In the genomic region with DNA sequence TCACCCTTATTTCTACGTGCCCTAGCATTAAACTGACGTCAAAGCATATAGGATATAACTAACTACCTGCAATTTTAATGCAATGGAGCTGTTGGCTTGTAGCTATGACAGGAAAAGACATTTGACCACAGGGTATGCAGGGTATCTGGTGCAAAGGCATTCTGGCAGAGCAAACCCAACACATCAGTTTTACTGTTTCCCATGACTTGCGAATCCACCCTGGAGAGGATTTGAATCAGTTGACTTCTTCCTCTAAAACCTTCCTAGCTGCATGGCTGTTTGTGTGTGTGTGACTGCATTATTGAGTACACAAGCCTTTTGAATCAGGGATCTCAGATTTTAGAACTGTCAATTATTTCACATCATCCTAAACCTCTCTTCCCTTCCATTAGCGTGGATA, we compare ENCODE assay signal across 21 cellular contexts. TPM values are rescaled to one million over a fixed set of nuclear protein-coding genes. Genes with fewer than 3 reads are reported as not detected.
DNase-seq lines count a peak whose midpoint lies in the region; ATAC-seq and TF ChIP-seq lines count a peak whose summit lies in the region.
"Had no signal": no experiment of that assay in that cellular context is flagged by ENCODE, and none has a peak within 500 bp of the region (broad histone marks: within the 10 kb centered on the region; RNA-seq: fewer than 3 reads in every experiment).

No MANE protein-coding gene starts in this region.

- peak overlapping the region; percentile 3 for H3K27ac Mint-ChIP-seq in activated T-helper 2 cell treated with anti-CD3 and anti-CD28 coated beads, Interferon-gamma antibody, Interleukin-2, Interleukin-4, amounts not matched to agents 10 μg/mL and 5 μg/mL and 100 μg/mL, durations not matched to agents 14 hours and 24 hours and 36 hours
- no peak overlapping the region for H3K27ac Mint-ChIP-seq in type B pancreatic cell
- H3K27ac Mint-ChIP-seq: activated naive CD8-positive, alpha-beta T cell treated with anti-CD3 and anti-CD28 coated beads, Interleukin-2, amount 10 ng/mL, durations not matched to agents 7 days and 5 days; activated T-helper 1 cell treated with anti-CD3 and anti-CD28 coated beads, Interleukin-12 subunit alpha, Interleukin-12 subunit beta, Interleukin-2, Interleukin-4 antibody, amounts not matched to agents 30 ng/mL and 10 ng/mL and 1 ng/mL, durations not matched to agents 14 hours and 24 hours and 36 hours; stimulated activated effector memory CD8-positive, alpha-beta T cell treated with anti-CD3 and anti-CD28 coated beads, Interleukin-12 subunit alpha, Interleukin-12 subunit beta, amount 100 ng/mL, for 72 hours had no signal

- H3F3A ChIP-seq in GM23248 (ENCODE audit: insufficient read depth) = peaks cover 30% of the 10 kb centered on the region

- no peaks in the 10 kb centered on the region for H3K9me2 ChIP-seq in GM23248 (ENCODE audit: insufficient read depth)

- no peaks in the 10 kb centered on the region for H4K20me1 ChIP-seq in GM23248 (ENCODE audit: insufficient read depth)

- H3K36me3 ChIP-seq in GM23248 (ENCODE audit: low read depth) = no peaks in the 10 kb centered on the region
- H3K36me3 ChIP-seq: cardiac muscle cell, right atrium auricular region had no signal

- peak overlapping the region; percentile 43 for H3K4me2 ChIP-seq in GM23248 (ENCODE audit: unreplicated experiment)

- intact Hi-C loops in activated T-helper 2 cell treated with anti-CD3 and anti-CD28 coated beads, Interferon-gamma antibody, Interleukin-2, Interleukin-4, amounts not matched to agents 10 μg/mL and 5 μg/mL and 100 μg/mL, durations not matched to agents 14 hours and 24 hours and 36 hours (cut with micrococcal nuclease) = no loop called here

- peaks cover 42% of the 10 kb centered on the region for H3K4me1 ChIP-seq in GM23248 (ENCODE audit: insufficient read depth)
- H3K4me1 ChIP-seq: right atrium auricular region had no signal

- no peak overlapping the region for H3K4me3 ChIP-seq in GM23248
- H3K4me3 ChIP-seq: cardiac muscle cell, right atrium auricular region had no signal

- H3K9me3 Mint-ChIP-seq in activated T-helper 2 cell treated with anti-CD3 and anti-CD28 coated beads, Interferon-gamma antibody, Interleukin-2, Interleukin-4, amounts not matched to agents 10 μg/mL and 5 μg/mL and 100 μg/mL, durations not matched to agents 14 hours and 24 hours and 36 hours = no peaks in the 10 kb centered on the region
- no peaks in the 10 kb centered on the region for H3K9me3 Mint-ChIP-seq in type B pancreatic cell
- H3K9me3 Mint-ChIP-seq: activated naive CD8-positive, alpha-beta T cell treated with anti-CD3 and anti-CD28 coated beads, Interleukin-2, amount 10 ng/mL, durations not matched to agents 7 days and 5 days; activated T-helper 1 cell treated with anti-CD3 and anti-CD28 coated beads, Interleukin-12 subunit alpha, Interleukin-12 subunit beta, Interleukin-2, Interleukin-4 antibody, amounts not matched to agents 30 ng/mL and 10 ng/mL and 1 ng/mL, durations not matched to agents 14 hours and 24 hours and 36 hours; CD8-positive, alpha-beta memory T cell; stimulated activated effector memory CD8-positive, alpha-beta T cell treated with anti-CD3 and anti-CD28 coated beads, Interleukin-12 subunit alpha, Interleukin-12 subunit beta, amount 100 ng/mL, for 72 hours had no signal

- H3K4me3 Mint-ChIP-seq in activated T-helper 2 cell treated with anti-CD3 and anti-CD28 coated beads, Interferon-gamma antibody, Interleukin-2, Interleukin-4, amounts not matched to agents 10 μg/mL and 5 μg/mL and 100 μg/mL, durations not matched to agents 14 hours and 24 hours and 36 hours (ENCODE audit: low read depth) = no peak overlapping the region
- H3K4me3 Mint-ChIP-seq in type B pancreatic cell = no peak overlapping the region
- H3K4me3 Mint-ChIP-seq: activated naive CD8-positive, alpha-beta T cell treated with anti-CD3 and anti-CD28 coated beads, Interleukin-2, amount 10 ng/mL, durations not matched to agents 7 days and 5 days; activated T-helper 1 cell treated with anti-CD3 and anti-CD28 coated beads, Interleukin-12 subunit alpha, Interleukin-12 subunit beta, Interleukin-2, Interleukin-4 antibody, amounts not matched to agents 30 ng/mL and 10 ng/mL and 1 ng/mL, durations not matched to agents 14 hours and 24 hours and 36 hours; CD8-positive, alpha-beta memory T cell; stimulated activated effector memory CD8-positive, alpha-beta T cell treated with anti-CD3 and anti-CD28 coated beads, Interleukin-12 subunit alpha, Interleukin-12 subunit beta, amount 100 ng/mL, for 72 hours had no signal

- no peak for TF ChIP-seq CTCF in type B pancreatic cell (conservative IDR thresholded peaks at IDR 0.05)

- H3K27ac ChIP-seq in GM23248 = peak overlapping the region; percentile 85
- H3K27ac ChIP-seq: cardiac muscle cell, right atrium auricular region had no signal

- no peaks in the 10 kb centered on the region for H3K9me3 ChIP-seq in GM23248 (ENCODE audit: low read depth)
- H3K9me3 ChIP-seq: right atrium auricular region had no signal

- DNase-seq in ACHN (peak; percentile 72), GM23248 (peak; percentile 30), glomerular visceral epithelial cell (ENCODE audit: extremely low spot score) (peak; percentile 64), type B pancreatic cell (ENCODE audit: extremely low spot score, unreplicated experiment) (no peak), SW480 (ENCODE audit: low spot score) (no peak)
- no peak for DNase-seq in activated T-helper 2 cell treated with anti-CD3 and anti-CD28 coated beads, Interferon-gamma antibody, Interleukin-2, Interleukin-4, amounts not matched to agents 10 μg/mL and 5 μg/mL and 100 μg/mL, durations not matched to agents 14 hours and 24 hours and 36 hours (ENCODE audit: low spot score)
- DNase-seq: activated CD8-positive, alpha-beta memory T cell treated with anti-CD3 and anti-CD28 coated beads for 24 hours; activated naive CD8-positive, alpha-beta T cell treated with anti-CD3 and anti-CD28 coated beads, Interleukin-2, amount 10 ng/mL, durations not matched to agents 7 days and 5 days; CD8-positive, alpha-beta memory T cell; head of caudate nucleus; Kasumi-1; NCI-H1417 treated with DMSO at 0.1 percent for 48 hours; NCI-H2171 treated with DMSO at 0.1 percent for 48 hours; SHP77 treated with DMSO at 0.1 percent for 48 hours; T1000 had no signal

- peak overlapping the region; percentile 50 for H3K9ac ChIP-seq in GM23248

- H3K27me3 Mint-ChIP-seq in activated T-helper 2 cell treated with anti-CD3 and anti-CD28 coated beads, Interferon-gamma antibody, Interleukin-2, Interleukin-4, amounts not matched to agents 10 μg/mL and 5 μg/mL and 100 μg/mL, durations not matched to agents 14 hours and 24 hours and 36 hours (ENCODE audit: low read depth) = peaks cover 6% of the 10 kb centered on the region
- H3K27me3 Mint-ChIP-seq in type B pancreatic cell = peaks cover 11% of the 10 kb centered on the region
- H3K27me3 Mint-ChIP-seq: activated naive CD8-positive, alpha-beta T cell treated with anti-CD3 and anti-CD28 coated beads, Interleukin-2, amount 10 ng/mL, durations not matched to agents 7 days and 5 days had no signal

- no peaks in the 10 kb centered on the region for H3K36me3 Mint-ChIP-seq in activated T-helper 2 cell treated with anti-CD3 and anti-CD28 coated beads, Interferon-gamma antibody, Interleukin-2, Interleukin-4, amounts not matched to agents 10 μg/mL and 5 μg/mL and 100 μg/mL, durations not matched to agents 14 hours and 24 hours and 36 hours (ENCODE audit: low read depth)
- H3K36me3 Mint-ChIP-seq in type B pancreatic cell = no peaks in the 10 kb centered on the region
- H3K36me3 Mint-ChIP-seq: activated naive CD8-positive, alpha-beta T cell treated with anti-CD3 and anti-CD28 coated beads, Interleukin-2, amount 10 ng/mL, durations not matched to agents 7 days and 5 days; CD8-positive, alpha-beta memory T cell; stimulated activated effector memory CD8-positive, alpha-beta T cell treated with anti-CD3 and anti-CD28 coated beads, Interleukin-12 subunit alpha, Interleukin-12 subunit beta, amount 100 ng/mL, for 72 hours had no signal

- 83 to 84% methylated on average over 4 of the region's 4 CpGs for WGBS in GM23248 (ENCODE audit: low coverage in 1 of 2, low lambda C conversion rate in 2 of 2, missing lambda C conversion rate in 2 of 2), 2 experiments

- H3K79me2 ChIP-seq in GM23248 (ENCODE audit: insufficient read depth) = no peaks in the 10 kb centered on the region

- no peak overlapping the region for H2AFZ ChIP-seq in GM23248

- peaks cover 16% of the 10 kb centered on the region for H3K4me1 Mint-ChIP-seq in activated T-helper 2 cell treated with anti-CD3 and anti-CD28 coated beads, Interferon-gamma antibody, Interleukin-2, Interleukin-4, amounts not matched to agents 10 μg/mL and 5 μg/mL and 100 μg/mL, durations not matched to agents 14 hours and 24 hours and 36 hours (ENCODE audit: low read depth)
- H3K4me1 Mint-ChIP-seq in type B pancreatic cell (ENCODE audit: unreplicated experiment) = no peaks in the 10 kb centered on the region
- H3K4me1 Mint-ChIP-seq: activated naive CD8-positive, alpha-beta T cell treated with anti-CD3 and anti-CD28 coated beads, Interleukin-2, amount 10 ng/mL, durations not matched to agents 7 days and 5 days; CD8-positive, alpha-beta memory T cell; stimulated activated effector memory CD8-positive, alpha-beta T cell treated with anti-CD3 and anti-CD28 coated beads, Interleukin-12 subunit alpha, Interleukin-12 subunit beta, amount 100 ng/mL, for 72 hours had no signal

- no peaks in the 10 kb centered on the region for H3K27me3 ChIP-seq in GM23248 (replicated peaks; ENCODE audit: insufficient read depth)
- H3K27me3 ChIP-seq: cardiac muscle cell, right atrium auricular region had no signal

- ATAC-seq in activated CD4-positive, CD25-positive, alpha-beta regulatory T cell treated with anti-CD3 and anti-CD28 coated beads, Interleukin-2, amount 50 U/mL, for 24 hours = no peak
- no peak for ATAC-seq in GM18861 (IDR thresholded peaks at IDR 0.05; ENCODE audit: unreplicated experiment)
- ATAC-seq: stimulated activated effector memory CD8-positive, alpha-beta T cell treated with anti-CD3 and anti-CD28 coated beads, Interleukin-12 subunit alpha, Interleukin-12 subunit beta, amount 100 ng/mL, for 72 hours had no signal

- in situ Hi-C loops in ACHN (cut with HindIII; ENCODE audit: low pct_ligation_motif_present, low pct_unique_long_range_greater_than_20kb, low sequenced_read_pairs) (no loop called here), GM23248 (cut with MboI) (no loop called here)

RNA-seq across cellular contexts. Expression of gene SYT14, which starts 41.7 kb away (rescaled TPM):
- total RNA-seq in GM23248 (2014; rRNA removed; shearing (Covaris generic)) = 1.4 and 1.7 TPM in 2 replicates
- polyA plus RNA-seq in GM23248 (2016; fragmentation: Nextera tagmentation; extraction: Ambion mirVana) = 0.44 and 0.55 TPM in 2 replicates
- total RNA-seq in activated T-helper 2 cell treated with anti-CD3 and anti-CD28 coated beads, Interferon-gamma antibody, Interleukin-2, Interleukin-4, amounts not matched to agents 10 μg/mL and 5 μg/mL and 100 μg/mL, durations not matched to agents 14 hours and 24 hours and 36 hours = not detected in 2 replicates
- total RNA-seq in type B pancreatic cell (ENCODE audit: low replicate concordance) = 3.9 and 5.7 TPM in 2 replicates
- total RNA-seq: activated naive CD8-positive, alpha-beta T cell treated with anti-CD3 and anti-CD28 coated beads, Interleukin-2, amount 10 ng/mL, durations not matched to agents 7 days and 5 days; activated T-helper 1 cell treated with anti-CD3 and anti-CD28 coated beads, Interleukin-12 subunit alpha, Interleukin-12 subunit beta, Interleukin-2, Interleukin-4 antibody, amounts not matched to agents 30 ng/mL and 10 ng/mL and 1 ng/mL, durations not matched to agents 14 hours and 24 hours and 36 hours; CD8-positive, alpha-beta memory T cell had no signal
- polyA plus RNA-seq: CD8-positive, alpha-beta memory T cell had no signal

Comparison
In these comparisons a context has a peak if more than half of its experiments do, and no peak if none do; other contexts are left out.
1. DNase-seq: peak in ACHN (single experiment), GM23248 (single experiment) and glomerular visceral epithelial cell (single experiment); none in activated T-helper 2 cell treated with anti-CD3 and anti-CD28 coated beads, Interferon-gamma antibody, Interleukin-2, Interleukin-4, amounts not matched to agents 10 μg/mL and 5 μg/mL and 100 μg/mL, durations not matched to agents 14 hours and 24 hours and 36 hours (single experiment), type B pancreatic cell (single experiment) and SW480 (single experiment).